8 cellular contexts compared by ENCODE assay signal in the genomic region with DNA sequence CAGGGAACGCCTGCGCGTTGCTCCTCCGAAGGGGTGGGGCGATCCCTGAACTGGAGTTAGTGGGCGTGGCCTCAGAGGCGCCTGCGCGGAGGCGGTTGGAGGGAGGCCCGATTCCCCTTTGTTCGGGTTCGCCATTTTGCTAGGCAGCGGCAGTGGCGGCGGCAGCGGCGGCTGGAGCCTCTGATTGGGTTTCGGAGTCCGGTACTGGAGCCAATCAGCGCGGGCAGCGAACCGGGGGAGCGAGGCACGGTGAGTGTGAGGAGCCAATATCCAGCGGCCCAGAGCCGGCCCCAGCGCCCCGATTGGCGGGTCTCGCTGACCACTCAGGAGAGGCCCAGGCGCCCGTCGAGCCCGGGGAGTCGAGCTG. TPM values are rescaled to one million over a fixed set of nuclear protein-coding genes. Genes with fewer than 3 reads are reported as not detected.
DNase-seq lines count a peak whose midpoint lies in the region; ATAC-seq and TF ChIP-seq lines count a peak whose summit lies in the region.

A gene (plus strand): TSS at position 139 of the 367 bp plus-strand sequence. CDS start 6,116 bp downstream, outside the sequence.

- H3K27ac ChIP-seq in OCI-LY3 (ENCODE audit: low read length): peak within 1 kb of the TSS; percentile 92
- peak within 1 kb of the TSS; percentile 92 to 99 for H3K27ac ChIP-seq in ovary

- H2AFZ ChIP-seq in OCI-LY3 (ENCODE audit: low read depth, low read length): peak within 1 kb of the TSS; percentile 52

- H3K9me3 Mint-ChIP-seq in activated naive CD4-positive, alpha-beta T cell treated with anti-CD3 and anti-CD28 coated beads, Interleukin-2, amount 50 U/mL, for 24 hours: no peaks in the 10 kb centered on the region
- peaks cover 13% of the 10 kb centered on the region for H3K9me3 Mint-ChIP-seq in glutamatergic neuron (ENCODE audit: unreplicated experiment)

- H3K79me2 ChIP-seq in OCI-LY3 (ENCODE audit: low read length): peaks cover 57% of the 10 kb centered on the region

- H3K27me3 ChIP-seq in OCI-LY3 (ENCODE audit: low read depth, low read length): no peaks in the 10 kb centered on the region
- H3K27me3 ChIP-seq in ovary: no peaks in the 10 kb centered on the region

- peaks cover 37% of the 10 kb centered on the region for H4K20me1 ChIP-seq in OCI-LY3 (ENCODE audit: insufficient read depth, low read length)

- H3K9me3 ChIP-seq in OCI-LY3 (ENCODE audit: insufficient read depth, low read length) (no peaks in the 10 kb centered on the region), ovary (no peaks in the 10 kb centered on the region)

- H3K4me2 ChIP-seq in OCI-LY3 (ENCODE audit: low read length): peak within 1 kb of the TSS; percentile 96

- intact Hi-C loops in ovary (cut with DNase I): no loop called here

- peak; percentile 60 for ATAC-seq in HG02943 (IDR thresholded peaks at IDR 0.05; ENCODE audit: low read depth, unreplicated experiment)

- peak within 1 kb of the TSS; percentile 97 for H3K9ac ChIP-seq in OCI-LY3 (ENCODE audit: low read length)

- WGBS in ovary, 3 donors: 0 to 1% (median 1%) methylated on average over 29 to 37 of the region's 37 CpGs

- peak within 1 kb of the TSS; percentile 97 for H3K27ac Mint-ChIP-seq in activated naive CD4-positive, alpha-beta T cell treated with anti-CD3 and anti-CD28 coated beads, Interleukin-2, amount 50 U/mL, for 24 hours
- H3K27ac Mint-ChIP-seq in glutamatergic neuron (ENCODE audit: unreplicated experiment): peak within 1 kb of the TSS; percentile 96

- peaks cover 14% of the 10 kb centered on the region for H3K36me3 ChIP-seq in OCI-LY3 (replicated peaks; ENCODE audit: low read depth, low read length)
- no peaks in the 10 kb centered on the region for H3K36me3 ChIP-seq in ovary

- no peak for TF ChIP-seq POLR2A in ovary (IDR thresholded peaks at IDR 0.05)

- no peak for TF ChIP-seq CTCF in OCI-LY3 (IDR thresholded peaks at IDR 0.05; ENCODE audit: low read depth, low read length)
- no peak for TF ChIP-seq CTCF in glutamatergic neuron (IDR thresholded peaks at IDR 0.05; ENCODE audit: partially characterized antibody, unreplicated experiment)
- no peak for TF ChIP-seq CTCF in ovary (IDR thresholded peaks at IDR 0.05)

- peak within 1 kb of the TSS; percentile 77 for H3K4me3 ChIP-seq in OCI-LY3 (ENCODE audit: low read length)
- peak within 1 kb of the TSS; percentile 86 for H3K4me3 ChIP-seq in ovary

- no peaks in the 10 kb centered on the region for H3K27me3 Mint-ChIP-seq in activated naive CD4-positive, alpha-beta T cell treated with anti-CD3 and anti-CD28 coated beads, Interleukin-2, amount 50 U/mL, for 24 hours
- H3K27me3 Mint-ChIP-seq in glutamatergic neuron (ENCODE audit: unreplicated experiment): peaks cover 11% of the 10 kb centered on the region

- no peak for TF ChIP-seq EP300 in ovary (IDR thresholded peaks at IDR 0.05)

- H3K4me3 Mint-ChIP-seq in activated naive CD4-positive, alpha-beta T cell treated with anti-CD3 and anti-CD28 coated beads, Interleukin-2, amount 50 U/mL, for 24 hours: peak within 1 kb of the TSS; percentile 97
- peak within 1 kb of the TSS; percentile 97 for H3K4me3 Mint-ChIP-seq in glutamatergic neuron (ENCODE audit: unreplicated experiment)

- H3K4me1 Mint-ChIP-seq in activated naive CD4-positive, alpha-beta T cell treated with anti-CD3 and anti-CD28 coated beads, Interleukin-2, amount 50 U/mL, for 24 hours: peaks cover 57% of the 10 kb centered on the region
- H3K4me1 Mint-ChIP-seq in glutamatergic neuron (ENCODE audit: low read depth, unreplicated experiment): peaks cover 31% of the 10 kb centered on the region

- peak in 3 of 4 experiments; percentile 99 to 100 (median 99) for DNase-seq in stimulated activated CD4-positive, alpha-beta T cell treated with anti-CD3 and anti-CD28 coated beads, Interleukin-1b, Interleukin-23, amount 100 ng/mL, for 24 hours (ENCODE audit: low read depth in 4 of 4, low spot score in 1 of 4)
- DNase-seq in stimulated activated CD4-positive, alpha-beta T cell treated with anti-CD3 and anti-CD28 coated beads, Interleukin-1b, Interleukin-23, amount 100 ng/mL, for 48 hours: no peak
- DNase-seq in glutamatergic neuron (peak; percentile 99), ovary (no peak), GDM1 (lab: John Stamatoyannopoulos, UW) (no peak)

- H3K4me1 ChIP-seq in OCI-LY3 (ENCODE audit: low read length) (peaks cover 31% of the 10 kb centered on the region), ovary (ENCODE audit: insufficient read depth) (peaks cover 5% of the 10 kb centered on the region)

- peaks cover 13% of the 10 kb centered on the region for H3K36me3 Mint-ChIP-seq in activated naive CD4-positive, alpha-beta T cell treated with anti-CD3 and anti-CD28 coated beads, Interleukin-2, amount 50 U/mL, for 24 hours
- peaks cover 4% of the 10 kb centered on the region for H3K36me3 Mint-ChIP-seq in glutamatergic neuron (ENCODE audit: unreplicated experiment)

RNA-seq across cellular contexts. Expression of the gene that starts here (rescaled TPM):
- total RNA-seq in glutamatergic neuron (ENCODE audit: unreplicated experiment) (47.8 TPM), ovary (10 to 100 TPM in 6 of 7 donors, 1 to 10 TPM in 1; 7.6 to 33.3 (median 20.9) TPM)
- 10 to 100 TPM; 14.2 to 20.7 TPM for polyA plus RNA-seq in ovary

Comparison
In these comparisons a context has a peak if more than half of its experiments do, and no peak if none do; other contexts are left out.
1. DNase-seq: peak in stimulated activated CD4-positive, alpha-beta T cell treated with anti-CD3 and anti-CD28 coated beads, Interleukin-1b, Interleukin-23, amount 100 ng/mL, for 24 hours (3 of 4) and glutamatergic neuron (single experiment); none in stimulated activated CD4-positive, alpha-beta T cell treated with anti-CD3 and anti-CD28 coated beads, Interleukin-1b, Interleukin-23, amount 100 ng/mL, for 48 hours (single experiment), ovary (0 of 5) and GDM1 (single experiment).